ENCODE assay signal across 20 cellular contexts in genomic region chr10:84230359-84230758, GRCh38. TPM values are rescaled to one million over a fixed set of nuclear protein-coding genes. Genes with fewer than 3 reads are reported as not detected.
"Had no signal": no experiment of that assay in that cellular context is flagged by ENCODE, and none has a peak within 500 bp of the region (broad histone marks: within the 10 kb centered on the region; RNA-seq: fewer than 3 reads in every experiment).

No MANE protein-coding gene starts in this region.

- H3K36me3 ChIP-seq: adrenal gland, Peyer's patch had no signal

- DNase-seq: activated CD4-positive, alpha-beta T cell treated with anti-CD3 and anti-CD28 coated beads for 48 hours; activated CD4-positive, alpha-beta T cell treated with anti-CD3 and anti-CD28 coated beads, Interleukin-2, amount 50 U/mL, for 4 hours; activated CD4-positive, CD25-positive, alpha-beta regulatory T cell treated with anti-CD3 and anti-CD28 coated beads, Interleukin-2, amount 50 U/mL, for 72 hours; activated CD8-positive, alpha-beta memory T cell treated with anti-CD3 and anti-CD28 coated beads, Interleukin-2, amount 50 U/mL, for 48 hours; activated CD8-positive, alpha-beta T cell treated with anti-CD3 and anti-CD28 coated beads, Interleukin-2, amount 10 ng/mL, durations not matched to agents 7 days and 5 days; activated naive CD4-positive, alpha-beta T cell treated with anti-CD3 and anti-CD28 coated beads, Interleukin-2, amount 50 U/mL, for 16 hours; activated naive CD8-positive, alpha-beta T cell treated with anti-CD3 and anti-CD28 coated beads, Interleukin-2, amount 10 ng/mL, durations not matched to agents 7 days and 5 days; activated T-cell treated with anti-CD3 and anti-CD28 coated beads, Interleukin-2, amount 50 U/mL, for 1 hour; adrenal gland; MM.1S; NCI-H1105; NCI-H1436; NCI-H1694 treated with DMSO at 0.1 percent for 48 hours; NCI-H2081; NCI-H446; NCI-H524; Peyer's patch; SHP77 treated with DMSO at 0.1 percent for 48 hours had no signal

- H3K27me3 ChIP-seq: adrenal gland, Peyer's patch had no signal

- H3K4me1 ChIP-seq: adrenal gland, Peyer's patch had no signal

- H3K4me3 ChIP-seq: adrenal gland, Peyer's patch had no signal

- H3K27ac ChIP-seq: adrenal gland, Peyer's patch, RWPE1 had no signal

- ATAC-seq: activated CD8-positive, alpha-beta T cell treated with anti-CD3 and anti-CD28 coated beads, Interleukin-2, amount 10 ng/mL, durations not matched to agents 7 days and 5 days had no signal

- H3K9me3 ChIP-seq: adrenal gland had no signal

RNA-seq across cellular contexts. Expression of gene LRIT2, which starts 5.0 kb away (rescaled TPM):
- total RNA-seq: activated CD8-positive, alpha-beta T cell treated with anti-CD3 and anti-CD28 coated beads, Interleukin-2, amount 10 ng/mL, durations not matched to agents 7 days and 5 days; activated naive CD8-positive, alpha-beta T cell treated with anti-CD3 and anti-CD28 coated beads, Interleukin-2, amount 10 ng/mL, durations not matched to agents 7 days and 5 days; adrenal gland; Peyer's patch; SK-MEL-5 had no signal
- polyA plus RNA-seq: adrenal gland had no signal

RNA-seq across cellular contexts. Expression of gene LRIT1, which starts 11.0 kb away (rescaled TPM):
- total RNA-seq: activated CD8-positive, alpha-beta T cell treated with anti-CD3 and anti-CD28 coated beads, Interleukin-2, amount 10 ng/mL, durations not matched to agents 7 days and 5 days; activated naive CD8-positive, alpha-beta T cell treated with anti-CD3 and anti-CD28 coated beads, Interleukin-2, amount 10 ng/mL, durations not matched to agents 7 days and 5 days; adrenal gland; Peyer's patch; SK-MEL-5 had no signal
- polyA plus RNA-seq: adrenal gland had no signal

RNA-seq across cellular contexts. Expression of gene RGR, which starts 14.5 kb away (rescaled TPM):
- total RNA-seq: activated CD8-positive, alpha-beta T cell treated with anti-CD3 and anti-CD28 coated beads, Interleukin-2, amount 10 ng/mL, durations not matched to agents 7 days and 5 days; activated naive CD8-positive, alpha-beta T cell treated with anti-CD3 and anti-CD28 coated beads, Interleukin-2, amount 10 ng/mL, durations not matched to agents 7 days and 5 days; adrenal gland had no signal

RNA-seq across cellular contexts. Expression of gene CDHR1, which starts 36.0 kb away (rescaled TPM):
- total RNA-seq: SK-MEL-5 had no signal

RNA-seq across cellular contexts. Expression of gene GPR15LG, which starts 56.8 kb away (rescaled TPM):
- total RNA-seq: activated CD8-positive, alpha-beta T cell treated with anti-CD3 and anti-CD28 coated beads, Interleukin-2, amount 10 ng/mL, durations not matched to agents 7 days and 5 days; activated naive CD8-positive, alpha-beta T cell treated with anti-CD3 and anti-CD28 coated beads, Interleukin-2, amount 10 ng/mL, durations not matched to agents 7 days and 5 days; SK-MEL-5 had no signal
- polyA plus RNA-seq: adrenal gland had no signal
